In genomic region chr5:124701873-124702272, GRCh38 we compare ENCODE assay signal across 27 cellular contexts. TPM values are rescaled to one million over a fixed set of nuclear protein-coding genes. Genes with fewer than 3 reads are reported as not detected.
A peak's percentile ranks its signal among the peaks of the same experiment; 100 is the strongest.
DNase-seq lines count a peak whose midpoint lies in the region; ATAC-seq and TF ChIP-seq lines count a peak whose summit lies in the region.
"Had no signal": no experiment of that assay in that cellular context is flagged by ENCODE, and none has a peak within 500 bp of the region (broad histone marks: within the 10 kb centered on the region; RNA-seq: fewer than 3 reads in every experiment).

No MANE protein-coding gene starts in this region.

- peak overlapping the region; percentile 77 for H3K4me3 ChIP-seq in DOHH2 (ENCODE audit: low read length)
- no peak overlapping the region for H3K4me3 ChIP-seq in thyroid gland (replicated peaks in 1 of 3)
- H3K4me3 ChIP-seq: gastroesophageal sphincter, prostate gland, stomach, upper lobe of left lung had no signal

- peak overlapping the region; percentile 10 for H3K27ac Mint-ChIP-seq in activated B cell treated with CpG ODN at 0.5 μM for 24 hours
- peak overlapping the region; percentile 85 for H3K27ac Mint-ChIP-seq in progenitor cell of endocrine pancreas
- H3K27ac Mint-ChIP-seq: activated naive CD4-positive, alpha-beta T cell treated with anti-CD3 and anti-CD28 coated beads, Interleukin-2, amount 50 U/mL, for 24 hours; activated T-helper 1 cell treated with anti-CD3 and anti-CD28 coated beads, Interleukin-12 subunit alpha, Interleukin-12 subunit beta, Interleukin-2, Interleukin-4 antibody, amounts not matched to agents 30 ng/mL and 10 ng/mL and 1 ng/mL, durations not matched to agents 14 hours and 24 hours and 36 hours; dendritic cell treated with granulocyte-macrophage colony-stimulating factor and Interleukin-4, amounts not matched to agents 40 ng/mL and 50 ng/mL, for 4 days had no signal

- H3K9me2 ChIP-seq in DOHH2 (replicated peaks; ENCODE audit: control insufficient read depth, low read length), result no peaks in the 10 kb centered on the region

- TF ChIP-seq CTCF in DOHH2 (IDR thresholded peaks at IDR 0.05; ENCODE audit: low read depth, low read length, poor library complexity, severe bottlenecking) (no peak), activated B cell treated with CpG ODN at 0.5 μM for 24 hours (IDR thresholded peaks at IDR 0.05) (no peak), progenitor cell of endocrine pancreas (IDR thresholded peaks at IDR 0.05; ENCODE audit: unreplicated experiment) (no peak), thyroid gland (IDR thresholded peaks at IDR 0.05) (no peak)

- H3K27me3 ChIP-seq in DOHH2 (ENCODE audit: control insufficient read depth, low read length) (no peaks in the 10 kb centered on the region), thyroid gland (no peaks in the 10 kb centered on the region)
- H3K27me3 ChIP-seq: gastroesophageal sphincter, stomach, upper lobe of left lung had no signal

- CTCF ChIA-PET in activated B cell treated with CpG ODN at 0.5 μM for 24 hours (lab: Charles Lee), result no interaction called here

- H3K9me3 ChIP-seq in DOHH2 (ENCODE audit: control insufficient read depth, insufficient read depth, low read length) (no peaks in the 10 kb centered on the region), thyroid gland (no peaks in the 10 kb centered on the region)
- H3K9me3 ChIP-seq: gastroesophageal sphincter, prostate gland, stomach, upper lobe of left lung had no signal

- no peaks in the 10 kb centered on the region for H4K20me1 ChIP-seq in DOHH2 (ENCODE audit: control insufficient read depth, insufficient read depth, low read depth, low read length)

- TF ChIP-seq POLR2A in thyroid gland (IDR thresholded peaks at IDR 0.05), result no peak

- H3K4me1 ChIP-seq in DOHH2 (ENCODE audit: control insufficient read depth, low read length), result peaks cover 93% of the 10 kb centered on the region
- peaks cover 55 to 63% of the 10 kb centered on the region in 2 donors for H3K4me1 ChIP-seq in thyroid gland

- H3K79me2 ChIP-seq in DOHH2 (ENCODE audit: control insufficient read depth, low read length), result peaks cover 89% of the 10 kb centered on the region

- ATAC-seq in HG03432 (IDR thresholded peaks at IDR 0.05; ENCODE audit: unreplicated experiment), result peak; percentile 29
- peak; percentile 38 for ATAC-seq in activated B cell treated with CpG ODN at 0.5 μM for 24 hours (ENCODE audit: low read depth)
- ATAC-seq in GM21576 (IDR thresholded peaks at IDR 0.05; ENCODE audit: unreplicated experiment), result no peak
- ATAC-seq: gastroesophageal sphincter, HepG2, PC-3 had no signal

- H3K36me3 Mint-ChIP-seq in activated B cell treated with CpG ODN at 0.5 μM for 24 hours (ENCODE audit: low read depth) (peaks cover 10% of the 10 kb centered on the region), progenitor cell of endocrine pancreas (ENCODE audit: insufficient read depth) (peaks cover 18% of the 10 kb centered on the region)
- H3K36me3 Mint-ChIP-seq: activated naive CD4-positive, alpha-beta T cell treated with anti-CD3 and anti-CD28 coated beads, Interleukin-2, amount 50 U/mL, for 24 hours had no signal

- peaks cover 44% of the 10 kb centered on the region for H3F3A ChIP-seq in DOHH2 (ENCODE audit: control insufficient read depth, insufficient read depth)

- H3K36me3 ChIP-seq in DOHH2 (ENCODE audit: control insufficient read depth, low read length) (peaks cover 38% of the 10 kb centered on the region), thyroid gland (no peaks in the 10 kb centered on the region)
- H3K36me3 ChIP-seq: gastroesophageal sphincter, prostate gland, upper lobe of left lung had no signal

- H3K27ac ChIP-seq in DOHH2 (ENCODE audit: low read depth, low read length) (peak overlapping the region; percentile 98), thyroid gland (no peak overlapping the region)
- H3K27ac ChIP-seq: HL-60, prostate gland, upper lobe of left lung had no signal

- H3K9me3 Mint-ChIP-seq in activated B cell treated with CpG ODN at 0.5 μM for 24 hours (no peaks in the 10 kb centered on the region), progenitor cell of endocrine pancreas (ENCODE audit: low read depth) (no peaks in the 10 kb centered on the region)
- H3K9me3 Mint-ChIP-seq: activated naive CD4-positive, alpha-beta T cell treated with anti-CD3 and anti-CD28 coated beads, Interleukin-2, amount 50 U/mL, for 24 hours; activated T-helper 1 cell treated with anti-CD3 and anti-CD28 coated beads, Interleukin-12 subunit alpha, Interleukin-12 subunit beta, Interleukin-2, Interleukin-4 antibody, amounts not matched to agents 30 ng/mL and 10 ng/mL and 1 ng/mL, durations not matched to agents 14 hours and 24 hours and 36 hours; dendritic cell treated with granulocyte-macrophage colony-stimulating factor and Interleukin-4, amounts not matched to agents 40 ng/mL and 50 ng/mL, for 4 days had no signal

- peak overlapping the region; percentile 55 for H3K4me3 Mint-ChIP-seq in activated B cell treated with CpG ODN at 0.5 μM for 24 hours
- H3K4me3 Mint-ChIP-seq in progenitor cell of endocrine pancreas (ENCODE audit: low read depth), result no peak overlapping the region
- H3K4me3 Mint-ChIP-seq: activated naive CD4-positive, alpha-beta T cell treated with anti-CD3 and anti-CD28 coated beads, Interleukin-2, amount 50 U/mL, for 24 hours; activated T-helper 1 cell treated with anti-CD3 and anti-CD28 coated beads, Interleukin-12 subunit alpha, Interleukin-12 subunit beta, Interleukin-2, Interleukin-4 antibody, amounts not matched to agents 30 ng/mL and 10 ng/mL and 1 ng/mL, durations not matched to agents 14 hours and 24 hours and 36 hours; dendritic cell treated with granulocyte-macrophage colony-stimulating factor and Interleukin-4, amounts not matched to agents 40 ng/mL and 50 ng/mL, for 4 days had no signal

- POLR2A ChIA-PET in activated B cell treated with CpG ODN at 0.5 μM for 24 hours (lab: Charles Lee), result interaction anchor here (0.8 to 8.0 kb wide), 8 partner anchors 9 to 118 kb away, joined by 3 to 99 read pairs (median 4); partner anchors contain the start of gene ZNF608

- H3K27me3 Mint-ChIP-seq in activated B cell treated with CpG ODN at 0.5 μM for 24 hours, result no peaks in the 10 kb centered on the region
- no peaks in the 10 kb centered on the region for H3K27me3 Mint-ChIP-seq in progenitor cell of endocrine pancreas

- DNase-seq in activated B cell treated with CpG ODN at 0.5 μM for 24 hours (no peak), progenitor cell of endocrine pancreas (ENCODE audit: low spot score, unreplicated experiment) (no peak), thyroid gland (no peak), RKO (ENCODE audit: low spot score) (no peak)
- DNase-seq in activated naive CD4-positive, alpha-beta T cell (lab: John Stamatoyannopoulos, UW), result no peak
- DNase-seq: activated CD4-positive, alpha-beta T cell treated with anti-CD3 and anti-CD28 coated beads, Interleukin-2, amount 50 U/mL, for 4 hours; activated CD4-positive, CD25-positive, alpha-beta regulatory T cell; aorta; caudate nucleus; H7; islet precursor cell; NCI-H1092 treated with DMSO at 0.1 percent for 48 hours; NCI-H2029 treated with DMSO at 0.1 percent for 48 hours; PC-3; SHP77; stomach; upper lobe of left lung had no signal

- H3K4me2 ChIP-seq in DOHH2 (ENCODE audit: low read length), result peak overlapping the region; percentile 97

- peaks cover 85% of the 10 kb centered on the region for H3K4me1 Mint-ChIP-seq in activated B cell treated with CpG ODN at 0.5 μM for 24 hours
- H3K4me1 Mint-ChIP-seq in progenitor cell of endocrine pancreas (ENCODE audit: low read depth), result peaks cover 92% of the 10 kb centered on the region
- H3K4me1 Mint-ChIP-seq: activated naive CD4-positive, alpha-beta T cell treated with anti-CD3 and anti-CD28 coated beads, Interleukin-2, amount 50 U/mL, for 24 hours had no signal

- 73 to 79% methylated on average over 3 of the region's 3 CpGs for WGBS in thyroid gland, 2 donors

- intact Hi-C loops in activated B cell treated with CpG ODN at 0.5 μM for 24 hours (cut with micrococcal nuclease) (no loop called here), thyroid gland (cut with DNase I) (no loop called here)

RNA-seq across cellular contexts. Expression of gene ZNF608, which starts 44.6 kb away (rescaled TPM):
- total RNA-seq in activated B cell treated with CpG ODN at 0.5 μM for 24 hours, result 20.7 and 22.0 TPM in 2 replicates
- 134 and 148 TPM in 2 replicates for total RNA-seq in progenitor cell of endocrine pancreas
- 10 to 100 TPM; 32.0 to 60.2 (median 36.8) TPM for total RNA-seq in thyroid gland
- total RNA-seq: activated T-helper 1 cell treated with anti-CD3 and anti-CD28 coated beads, Interleukin-12 subunit alpha, Interleukin-12 subunit beta, Interleukin-2, Interleukin-4 antibody, amounts not matched to agents 30 ng/mL and 10 ng/mL and 1 ng/mL, durations not matched to agents 14 hours and 24 hours and 36 hours had no signal
